Comparison of ENCODE assay signal across 26 cellular contexts in the genomic region with DNA sequence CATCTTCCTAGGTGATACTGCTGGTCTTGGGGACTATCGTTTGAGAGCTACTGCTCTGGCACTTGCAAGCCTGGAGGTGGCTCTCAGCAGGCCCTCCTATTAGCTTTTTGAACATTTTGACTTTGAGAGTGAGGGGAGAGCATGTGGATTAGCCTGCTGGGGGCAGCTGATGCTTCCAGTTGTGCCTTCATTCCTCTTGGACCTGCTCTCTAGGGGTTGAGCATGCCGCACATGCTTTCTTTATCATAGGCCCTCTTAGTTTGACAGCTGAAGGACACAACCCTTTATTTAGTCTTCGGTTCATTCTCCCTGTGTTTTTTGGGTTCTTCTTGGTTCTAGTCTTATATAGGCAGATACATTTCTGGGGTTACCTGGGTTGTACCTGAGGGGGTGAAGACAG.
"Had no signal": no experiment of that assay in that cellular context is flagged by ENCODE, and none has a peak within 500 bp of the region (broad histone marks: within the 10 kb centered on the region; RNA-seq: fewer than 3 reads in every experiment).

No MANE protein-coding gene starts in this region.

- H3K27ac Mint-ChIP-seq: activated CD8-positive, alpha-beta T cell treated with anti-CD3 and anti-CD28 coated beads for 36 hours; activated naive CD8-positive, alpha-beta T cell; activated T-helper 17 cell treated with anti-CD3 and anti-CD28 coated beads, Interleukin-2, amount 50 U/mL, for 72 hours; effector memory CD8-positive, alpha-beta T cell had no signal

- ATAC-seq: activated CD4-positive, CD25-positive, alpha-beta regulatory T cell treated with anti-CD3 and anti-CD28 coated beads, Interleukin-2, amount 50 U/mL, for 24 hours; activated CD8-positive, alpha-beta T cell treated with anti-CD3 and anti-CD28 coated beads for 36 hours; activated T-cell treated with anti-CD3 and anti-CD28 coated beads, Interleukin-2, amount 50 U/mL, for 4 hours; activated T-helper 17 cell treated with anti-CD3 and anti-CD28 coated beads, Interleukin-2, amount 50 U/mL, for 72 hours; effector memory CD8-positive, alpha-beta T cell; gastroesophageal sphincter had no signal

- H3K4me1 ChIP-seq: esophagus squamous epithelium had no signal

- H3K27ac ChIP-seq: brain microvascular endothelial cell, epithelial cell of prostate, esophagus squamous epithelium, gastroesophageal sphincter had no signal

- H3K36me3 Mint-ChIP-seq: activated naive CD8-positive, alpha-beta T cell had no signal

- H3K36me3 ChIP-seq: brain microvascular endothelial cell, esophagus squamous epithelium, gastroesophageal sphincter had no signal

- DNase-seq: activated CD4-positive, alpha-beta T cell treated with anti-CD3 and anti-CD28 coated beads for 48 hours; activated CD4-positive, alpha-beta T cell treated with anti-CD3 and anti-CD28 coated beads, Interleukin-2, amount 50 U/mL, for 1 hour; activated CD4-positive, alpha-beta T cell treated with anti-CD3 and anti-CD28 coated beads, Interleukin-2, amount 50 U/mL, for 48 hours; activated CD8-positive, alpha-beta memory T cell treated with anti-CD3 and anti-CD28 coated beads for 24 hours; activated CD8-positive, alpha-beta T cell treated with anti-CD3 and anti-CD28 coated beads for 36 hours; activated effector memory CD4-positive, alpha-beta T cell treated with Interleukin-2 at 50 U/mL for 16 hours; activated gamma-delta T cell treated with Interleukin-2 at 50 U/mL for 16 hours; activated naive CD4-positive, alpha-beta T cell treated with anti-CD3 and anti-CD28 coated beads, Interleukin-2, amount 50 U/mL, for 16 hours; activated naive CD4-positive, alpha-beta T cell treated with Interleukin-2 at 50 U/mL for 16 hours; activated T-cell treated with anti-CD3 and anti-CD28 coated beads, Interleukin-2, amount 50 U/mL, for 4 hours; amniotic stem cell; anterior cingulate cortex; brain microvascular endothelial cell; caudate nucleus; cortex of kidney; dermis blood vessel endothelial cell; effector CD4-positive, alpha-beta T cell; effector memory CD8-positive, alpha-beta T cell; esophagus squamous epithelium; foreskin melanocyte; T-helper 2 cell had no signal

- H3K4me3 Mint-ChIP-seq: activated CD8-positive, alpha-beta T cell treated with anti-CD3 and anti-CD28 coated beads for 36 hours; activated naive CD8-positive, alpha-beta T cell; activated T-cell treated with anti-CD3 and anti-CD28 coated beads, Interleukin-2, amount 50 U/mL, for 4 hours; activated T-helper 17 cell treated with anti-CD3 and anti-CD28 coated beads, Interleukin-2, amount 50 U/mL, for 72 hours; effector memory CD8-positive, alpha-beta T cell had no signal

- H3K4me1 Mint-ChIP-seq: activated T-helper 17 cell treated with anti-CD3 and anti-CD28 coated beads, Interleukin-2, amount 50 U/mL, for 72 hours had no signal

- H3K27me3 ChIP-seq: brain microvascular endothelial cell, esophagus squamous epithelium, gastroesophageal sphincter had no signal

- H3K4me3 ChIP-seq: esophagus squamous epithelium, gastroesophageal sphincter had no signal

- H3K27me3 Mint-ChIP-seq: activated CD8-positive, alpha-beta T cell treated with anti-CD3 and anti-CD28 coated beads for 36 hours; activated naive CD8-positive, alpha-beta T cell; activated T-helper 17 cell treated with anti-CD3 and anti-CD28 coated beads, Interleukin-2, amount 50 U/mL, for 72 hours; effector memory CD8-positive, alpha-beta T cell had no signal
